In the genomic region with DNA sequence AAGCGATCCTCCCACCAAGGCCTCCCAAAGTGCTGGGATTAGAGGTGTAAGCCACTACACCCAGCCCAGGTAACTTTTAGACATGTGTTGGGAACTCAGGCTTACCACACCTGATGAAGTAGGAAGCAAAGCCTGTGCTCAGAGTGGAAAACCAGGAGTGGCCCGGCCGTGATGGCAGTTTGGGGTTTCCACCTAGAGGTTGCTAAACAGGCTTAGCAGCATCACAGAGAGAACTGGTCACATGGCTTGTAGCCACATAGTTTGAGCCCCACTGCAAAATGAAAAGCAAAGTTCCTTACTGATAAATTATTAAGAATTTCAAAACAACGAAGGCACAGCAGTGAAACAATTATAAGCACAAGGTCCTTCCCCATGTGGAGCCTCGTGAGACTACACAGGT, we compare ENCODE assay signal across 1 cellular context.
TF ChIP-seq lines count a peak whose summit lies in the region.

No MANE protein-coding gene starts in this region.

TF ChIP-seq in HepG2, 621 proteins besides CTCF, POLR2A, EP300 and RAD21:
- TF ChIP-seq, protein P1, sequence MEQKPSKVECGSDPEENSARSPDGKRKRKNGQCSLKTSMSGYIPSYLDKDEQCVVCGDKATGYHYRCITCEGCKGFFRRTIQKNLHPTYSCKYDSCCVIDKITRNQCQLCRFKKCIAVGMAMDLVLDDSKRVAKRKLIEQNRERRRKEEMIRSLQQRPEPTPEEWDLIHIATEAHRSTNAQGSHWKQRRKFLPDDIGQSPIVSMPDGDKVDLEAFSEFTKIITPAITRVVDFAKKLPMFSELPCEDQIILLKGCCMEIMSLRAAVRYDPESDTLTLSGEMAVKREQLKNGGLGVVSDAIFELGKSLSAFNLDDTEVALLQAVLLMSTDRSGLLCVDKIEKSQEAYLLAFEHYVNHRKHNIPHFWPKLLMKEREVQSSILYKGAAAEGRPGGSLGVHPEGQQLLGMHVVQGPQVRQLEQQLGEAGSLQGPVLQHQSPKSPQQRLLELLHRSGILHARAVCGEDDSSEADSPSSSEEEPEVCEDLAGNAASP (CRISPR knock-in tag; IDR thresholded peaks at IDR 0.05; ENCODE audit: borderline replicate concordance), result no peak
- TF ChIP-seq, protein P2, sequence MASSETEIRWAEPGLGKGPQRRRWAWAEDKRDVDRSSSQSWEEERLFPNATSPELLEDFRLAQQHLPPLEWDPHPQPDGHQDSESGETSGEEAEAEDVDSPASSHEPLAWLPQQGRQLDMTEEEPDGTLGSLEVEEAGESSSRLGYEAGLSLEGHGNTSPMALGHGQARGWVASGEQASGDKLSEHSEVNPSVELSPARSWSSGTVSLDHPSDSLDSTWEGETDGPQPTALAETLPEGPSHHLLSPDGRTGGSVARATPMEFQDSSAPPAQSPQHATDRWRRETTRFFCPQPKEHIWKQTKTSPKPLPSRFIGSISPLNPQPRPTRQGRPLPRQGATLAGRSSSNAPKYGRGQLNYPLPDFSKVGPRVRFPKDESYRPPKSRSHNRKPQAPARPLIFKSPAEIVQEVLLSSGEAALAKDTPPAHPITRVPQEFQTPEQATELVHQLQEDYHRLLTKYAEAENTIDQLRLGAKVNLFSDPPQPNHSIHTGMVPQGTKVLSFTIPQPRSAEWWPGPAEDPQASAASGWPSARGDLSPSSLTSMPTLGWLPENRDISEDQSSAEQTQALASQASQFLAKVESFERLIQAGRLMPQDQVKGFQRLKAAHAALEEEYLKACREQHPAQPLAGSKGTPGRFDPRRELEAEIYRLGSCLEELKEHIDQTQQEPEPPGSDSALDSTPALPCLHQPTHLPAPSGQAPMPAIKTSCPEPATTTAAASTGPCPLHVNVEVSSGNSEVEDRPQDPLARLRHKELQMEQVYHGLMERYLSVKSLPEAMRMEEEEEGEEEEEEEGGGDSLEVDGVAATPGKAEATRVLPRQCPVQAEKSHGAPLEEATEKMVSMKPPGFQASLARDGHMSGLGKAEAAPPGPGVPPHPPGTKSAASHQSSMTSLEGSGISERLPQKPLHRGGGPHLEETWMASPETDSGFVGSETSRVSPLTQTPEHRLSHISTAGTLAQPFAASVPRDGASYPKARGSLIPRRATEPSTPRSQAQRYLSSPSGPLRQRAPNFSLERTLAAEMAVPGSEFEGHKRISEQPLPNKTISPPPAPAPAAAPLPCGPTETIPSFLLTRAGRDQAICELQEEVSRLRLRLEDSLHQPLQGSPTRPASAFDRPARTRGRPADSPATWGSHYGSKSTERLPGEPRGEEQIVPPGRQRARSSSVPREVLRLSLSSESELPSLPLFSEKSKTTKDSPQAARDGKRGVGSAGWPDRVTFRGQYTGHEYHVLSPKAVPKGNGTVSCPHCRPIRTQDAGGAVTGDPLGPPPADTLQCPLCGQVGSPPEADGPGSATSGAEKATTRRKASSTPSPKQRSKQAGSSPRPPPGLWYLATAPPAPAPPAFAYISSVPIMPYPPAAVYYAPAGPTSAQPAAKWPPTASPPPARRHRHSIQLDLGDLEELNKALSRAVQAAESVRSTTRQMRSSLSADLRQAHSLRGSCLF (CRISPR knock-in tag; IDR thresholded peaks at IDR 0.05; ENCODE audit: borderline replicate concordance), result no peak
- TF ChIP-seq GPN1 (CRISPR knock-in tag; IDR thresholded peaks at IDR 0.05; ENCODE audit: borderline replicate concordance) (no peak), PRMT3 (CRISPR knock-in tag; IDR thresholded peaks at IDR 0.05; ENCODE audit: borderline replicate concordance, low read depth) (no peak), HNF4G (IDR thresholded peaks at IDR 0.05; ENCODE audit: borderline replicate concordance, low read depth, low read length) (no peak), HNF4G (CRISPR knock-in tag; IDR thresholded peaks at IDR 0.05; ENCODE audit: borderline replicate concordance, low read depth) (no peak), ELF4 (CRISPR knock-in tag; IDR thresholded peaks at IDR 0.05; ENCODE audit: borderline replicate concordance) (no peak), TGIF2 (CRISPR knock-in tag; IDR thresholded peaks at IDR 0.05) (no peak), HNF4A (CRISPR knock-in tag; IDR thresholded peaks at IDR 0.05) (no peak), FOXA1 (IDR thresholded peaks at IDR 0.05) (no peak), FOXA1 (CRISPR knock-in tag; IDR thresholded peaks at IDR 0.05) (no peak), MEF2D (CRISPR knock-in tag; IDR thresholded peaks at IDR 0.05) (no peak), PHF8 (CRISPR knock-in tag; IDR thresholded peaks at IDR 0.05) (no peak), RELA (CRISPR knock-in tag; IDR thresholded peaks at IDR 0.05) (no peak), ZNF549 (CRISPR knock-in tag; IDR thresholded peaks at IDR 0.05) (no peak)
- TF ChIP-seq, protein P3, sequence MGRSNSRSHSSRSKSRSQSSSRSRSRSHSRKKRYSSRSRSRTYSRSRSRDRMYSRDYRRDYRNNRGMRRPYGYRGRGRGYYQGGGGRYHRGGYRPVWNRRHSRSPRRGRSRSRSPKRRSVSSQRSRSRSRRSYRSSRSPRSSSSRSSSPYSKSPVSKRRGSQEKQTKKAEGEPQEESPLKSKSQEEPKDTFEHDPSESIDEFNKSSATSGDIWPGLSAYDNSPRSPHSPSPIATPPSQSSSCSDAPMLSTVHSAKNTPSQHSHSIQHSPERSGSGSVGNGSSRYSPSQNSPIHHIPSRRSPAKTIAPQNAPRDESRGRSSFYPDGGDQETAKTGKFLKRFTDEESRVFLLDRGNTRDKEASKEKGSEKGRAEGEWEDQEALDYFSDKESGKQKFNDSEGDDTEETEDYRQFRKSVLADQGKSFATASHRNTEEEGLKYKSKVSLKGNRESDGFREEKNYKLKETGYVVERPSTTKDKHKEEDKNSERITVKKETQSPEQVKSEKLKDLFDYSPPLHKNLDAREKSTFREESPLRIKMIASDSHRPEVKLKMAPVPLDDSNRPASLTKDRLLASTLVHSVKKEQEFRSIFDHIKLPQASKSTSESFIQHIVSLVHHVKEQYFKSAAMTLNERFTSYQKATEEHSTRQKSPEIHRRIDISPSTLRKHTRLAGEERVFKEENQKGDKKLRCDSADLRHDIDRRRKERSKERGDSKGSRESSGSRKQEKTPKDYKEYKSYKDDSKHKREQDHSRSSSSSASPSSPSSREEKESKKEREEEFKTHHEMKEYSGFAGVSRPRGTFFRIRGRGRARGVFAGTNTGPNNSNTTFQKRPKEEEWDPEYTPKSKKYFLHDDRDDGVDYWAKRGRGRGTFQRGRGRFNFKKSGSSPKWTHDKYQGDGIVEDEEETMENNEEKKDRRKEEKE (IDR thresholded peaks at IDR 0.05), result no peak
